24 cellular contexts compared by ENCODE assay signal in the genomic region with DNA sequence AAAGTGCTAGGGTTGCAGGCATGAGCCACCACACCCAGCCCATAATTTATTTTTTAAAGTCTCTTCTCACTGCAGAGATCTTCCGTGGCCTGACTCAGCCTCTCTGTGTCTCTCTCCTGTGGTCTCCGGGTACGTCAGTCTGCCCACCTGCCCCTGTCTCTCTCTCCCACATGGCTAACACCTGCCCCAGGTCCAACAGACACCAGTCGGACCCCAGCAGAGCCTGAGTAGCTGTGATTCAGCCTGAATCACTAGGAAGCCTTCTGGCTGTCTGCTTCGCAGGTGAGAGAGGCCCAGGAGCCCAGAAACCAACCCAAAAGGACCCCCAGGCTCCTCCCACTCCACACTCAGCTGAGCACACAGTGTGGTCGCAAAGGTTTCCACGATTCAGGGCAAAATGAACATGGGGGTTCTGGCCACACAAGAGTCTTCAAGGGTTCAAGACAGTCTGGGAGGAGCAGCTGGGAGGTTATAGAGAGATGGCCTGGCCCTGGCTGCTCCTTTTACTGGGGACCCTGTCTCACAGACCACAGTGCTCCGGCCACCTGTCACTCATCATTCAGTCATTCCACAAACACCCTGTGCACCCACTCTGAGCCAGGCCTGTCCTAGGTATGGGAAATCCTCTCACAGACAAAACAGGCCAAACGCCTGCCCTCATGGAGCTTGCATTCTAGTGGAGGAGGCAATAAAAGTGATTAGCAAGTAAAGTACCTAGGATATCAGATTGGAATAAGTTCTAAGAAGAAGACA. TPM values are rescaled to one million over a fixed set of nuclear protein-coding genes. Genes with fewer than 3 reads are reported as not detected.
DNase-seq lines count a peak whose midpoint lies in the region; ATAC-seq, FAIRE-seq and TF ChIP-seq lines count a peak whose summit lies in the region.
"Had no signal": no experiment of that assay in that cellular context is flagged by ENCODE, and none has a peak within 500 bp of the region (broad histone marks: within the 10 kb centered on the region; RNA-seq: fewer than 3 reads in every experiment).

No MANE protein-coding gene starts in this region.

- intact Hi-C loops in esophagus muscularis mucosa (cut with DNase I): no loop called here
- intact Hi-C loops in activated T-helper 1 cell treated with anti-CD3 and anti-CD28 coated beads, Interleukin-12 subunit alpha, Interleukin-12 subunit beta, Interleukin-2, Interleukin-4 antibody, amounts not matched to agents 30 ng/mL and 10 ng/mL and 1 ng/mL, durations not matched to agents 14 hours and 24 hours and 36 hours (cut with micrococcal nuclease): no loop called here

- FAIRE-seq in astrocyte (lab: Jason Lieb, UNC): no peak
- FAIRE-seq: GM12878, GM19239, H54, HTR-8/SVneo had no signal

- H3K27ac Mint-ChIP-seq in astrocyte (ENCODE audit: unreplicated experiment): no peak overlapping the region
- no peak overlapping the region for H3K27ac Mint-ChIP-seq in activated T-helper 1 cell treated with anti-CD3 and anti-CD28 coated beads, Interleukin-12 subunit alpha, Interleukin-12 subunit beta, Interleukin-2, Interleukin-4 antibody, amounts not matched to agents 30 ng/mL and 10 ng/mL and 1 ng/mL, durations not matched to agents 14 hours and 24 hours and 36 hours
- H3K27ac Mint-ChIP-seq: CD4-positive, alpha-beta memory T cell; HFFc6 had no signal

- H3K36me3 Mint-ChIP-seq in astrocyte (ENCODE audit: low read depth, unreplicated experiment): peaks cover 2% of the 10 kb centered on the region
- no peaks in the 10 kb centered on the region for H3K36me3 Mint-ChIP-seq in activated T-helper 1 cell treated with anti-CD3 and anti-CD28 coated beads, Interleukin-12 subunit alpha, Interleukin-12 subunit beta, Interleukin-2, Interleukin-4 antibody, amounts not matched to agents 30 ng/mL and 10 ng/mL and 1 ng/mL, durations not matched to agents 14 hours and 24 hours and 36 hours (ENCODE audit: low read depth)
- H3K36me3 Mint-ChIP-seq: CD4-positive, alpha-beta memory T cell had no signal

- H3K79me2 ChIP-seq in astrocyte (ENCODE audit: insufficient read depth, low read length): no peaks in the 10 kb centered on the region

- peaks cover 33% of the 10 kb centered on the region for H3K27me3 Mint-ChIP-seq in astrocyte (ENCODE audit: low read depth, unreplicated experiment)
- H3K27me3 Mint-ChIP-seq in activated T-helper 1 cell treated with anti-CD3 and anti-CD28 coated beads, Interleukin-12 subunit alpha, Interleukin-12 subunit beta, Interleukin-2, Interleukin-4 antibody, amounts not matched to agents 30 ng/mL and 10 ng/mL and 1 ng/mL, durations not matched to agents 14 hours and 24 hours and 36 hours (ENCODE audit: insufficient read depth): peaks cover 1% of the 10 kb centered on the region

- no peak for ATAC-seq in HG02588 (IDR thresholded peaks at IDR 0.05; ENCODE audit: unreplicated experiment)
- ATAC-seq: GM12878, HCT116 had no signal

- H3K4me2 ChIP-seq in astrocyte (ENCODE audit: low read length): no peak overlapping the region
- H3K4me2 ChIP-seq: BLaER1 had no signal

- no peak for TF ChIP-seq CTCF in astrocyte (IDR thresholded peaks at IDR 0.05; ENCODE audit: insufficient read depth, low read depth, low read length)
- TF ChIP-seq CTCF in esophagus muscularis mucosa (IDR thresholded peaks at IDR 0.05): no peak
- no peak for TF ChIP-seq CTCF in GM13976 (IDR thresholded peaks at IDR 0.05; ENCODE audit: borderline replicate concordance, control extremely low read depth, extremely low read depth, insufficient read depth, missing control alignments)
- TF ChIP-seq CTCF in foreskin fibroblast (IDR thresholded peaks at IDR 0.05; ENCODE audit: low read depth, low read length): no peak

- TF ChIP-seq POLR2A in esophagus muscularis mucosa (IDR thresholded peaks at IDR 0.05; ENCODE audit: low read depth): no peak

- peaks cover 9% of the 10 kb centered on the region for H3K27me3 ChIP-seq in astrocyte (ENCODE audit: insufficient read depth, low read length)
- H3K27me3 ChIP-seq in esophagus muscularis mucosa: peaks cover 0 to 5% (median 0%) of the 10 kb centered on the region in 4 donors
- H3K27me3 ChIP-seq: BLaER1 had no signal

- peak overlapping the region; percentile 2 for H3K4me3 Mint-ChIP-seq in astrocyte (ENCODE audit: unreplicated experiment)
- no peak overlapping the region for H3K4me3 Mint-ChIP-seq in activated T-helper 1 cell treated with anti-CD3 and anti-CD28 coated beads, Interleukin-12 subunit alpha, Interleukin-12 subunit beta, Interleukin-2, Interleukin-4 antibody, amounts not matched to agents 30 ng/mL and 10 ng/mL and 1 ng/mL, durations not matched to agents 14 hours and 24 hours and 36 hours
- H3K4me3 Mint-ChIP-seq: CD4-positive, alpha-beta memory T cell; HFFc6 had no signal

- H3K4me3 ChIP-seq in astrocyte (ENCODE audit: insufficient read depth, low read depth, low read length) (no peak overlapping the region), esophagus muscularis mucosa (no peak overlapping the region), foreskin fibroblast (ENCODE audit: low read depth in 1 of 2, low read length in 2 of 2) (no peak overlapping the region)
- H3K4me3 ChIP-seq: BLaER1, GM12878, GM23248 had no signal

- no peak overlapping the region for H2AFZ ChIP-seq in astrocyte (ENCODE audit: low read depth, low read length)
- H2AFZ ChIP-seq: GM23248 had no signal

- H3K9ac ChIP-seq in astrocyte (ENCODE audit: low read length): no peak overlapping the region
- H3K9ac ChIP-seq: BLaER1, GM23248 had no signal

- H3K27ac ChIP-seq in astrocyte (ENCODE audit: low read depth, low read length) (no peak overlapping the region), esophagus muscularis mucosa (replicated peaks in 1 of 4) (no peak overlapping the region)
- H3K27ac ChIP-seq: BLaER1, GM23248 had no signal

- 81% methylated on average over 6 of the region's 9 CpGs for WGBS in esophagus muscularis mucosa

- H3K4me1 ChIP-seq in astrocyte (ENCODE audit: insufficient read depth, low read length) (peaks cover 10% of the 10 kb centered on the region), esophagus muscularis mucosa (no peaks in the 10 kb centered on the region)

- no peaks in the 10 kb centered on the region for H4K20me1 ChIP-seq in astrocyte (ENCODE audit: insufficient read depth, low read length)
- H4K20me1 ChIP-seq: BLaER1 had no signal

- H3K9me3 ChIP-seq in astrocyte (ENCODE audit: insufficient read depth, low read depth, low read length) (no peaks in the 10 kb centered on the region), esophagus muscularis mucosa (no peaks in the 10 kb centered on the region)
- H3K9me3 ChIP-seq: BLaER1 had no signal

- peak; percentile 28 for DNase-seq in Daoy (ENCODE audit: low read depth)
- no peak for DNase-seq in astrocyte (ENCODE audit: low read depth)
- peak; percentile 88 for DNase-seq in esophagus muscularis mucosa (ENCODE audit: extremely low spot score)
- peak; percentile 59 for DNase-seq in mesenteric fat pad (ENCODE audit: low spot score)
- DNase-seq in GM13976 (ENCODE audit: low spot score): no peak
- DNase-seq in activated T-helper 1 cell treated with anti-CD3 and anti-CD28 coated beads, Interleukin-12 subunit alpha, Interleukin-12 subunit beta, Interleukin-2, Interleukin-4 antibody, amounts not matched to agents 30 ng/mL and 10 ng/mL and 1 ng/mL, durations not matched to agents 14 hours and 24 hours and 36 hours (ENCODE audit: low spot score): no peak
- no peak for DNase-seq in foreskin fibroblast
- DNase-seq: 8988T; Calu3; CD4-positive, alpha-beta memory T cell; DMS79 treated with DMSO at 0.1 percent for 48 hours; EL; GM23248; HFFc6; IMR-90 had no signal

- H3K36me3 ChIP-seq in astrocyte (ENCODE audit: insufficient read depth, low read length) (no peaks in the 10 kb centered on the region), esophagus muscularis mucosa (no peaks in the 10 kb centered on the region)
- H3K36me3 ChIP-seq: BLaER1 had no signal

- in situ Hi-C loops in GM13976 (cut with MboI; ENCODE audit: low sequenced_read_pairs, unreplicated experiment): no loop called here

- H3K9me3 Mint-ChIP-seq in astrocyte (ENCODE audit: unreplicated experiment): peaks cover 2% of the 10 kb centered on the region
- no peaks in the 10 kb centered on the region for H3K9me3 Mint-ChIP-seq in activated T-helper 1 cell treated with anti-CD3 and anti-CD28 coated beads, Interleukin-12 subunit alpha, Interleukin-12 subunit beta, Interleukin-2, Interleukin-4 antibody, amounts not matched to agents 30 ng/mL and 10 ng/mL and 1 ng/mL, durations not matched to agents 14 hours and 24 hours and 36 hours
- H3K9me3 Mint-ChIP-seq: HFFc6 had no signal

- TF ChIP-seq EP300 in esophagus muscularis mucosa (IDR thresholded peaks at IDR 0.05): no peak

- H3K4me1 Mint-ChIP-seq in astrocyte (ENCODE audit: low read depth, unreplicated experiment): peaks cover 27% of the 10 kb centered on the region
- H3K4me1 Mint-ChIP-seq in activated T-helper 1 cell treated with anti-CD3 and anti-CD28 coated beads, Interleukin-12 subunit alpha, Interleukin-12 subunit beta, Interleukin-2, Interleukin-4 antibody, amounts not matched to agents 30 ng/mL and 10 ng/mL and 1 ng/mL, durations not matched to agents 14 hours and 24 hours and 36 hours (ENCODE audit: low read depth): no peaks in the 10 kb centered on the region
- H3K4me1 Mint-ChIP-seq: CD4-positive, alpha-beta memory T cell had no signal

RNA-seq across cellular contexts. Expression of gene RUFY4, which starts 8.6 kb away (rescaled TPM):
- total RNA-seq in Daoy (2014; rRNA removed; shearing (Covaris generic)): not detected in 2 replicates
- not detected in 2 replicates for total RNA-seq in astrocyte
- total RNA-seq in esophagus muscularis mucosa: under 1 TPM in 1 of 4 donors, not detected in 3; 0.11 TPM
- total RNA-seq in mesenteric fat pad: 0.42 TPM
- total RNA-seq in activated T-helper 1 cell treated with anti-CD3 and anti-CD28 coated beads, Interleukin-12 subunit alpha, Interleukin-12 subunit beta, Interleukin-2, Interleukin-4 antibody, amounts not matched to agents 30 ng/mL and 10 ng/mL and 1 ng/mL, durations not matched to agents 14 hours and 24 hours and 36 hours: 0.64 and 0.67 TPM in 2 replicates
- total RNA-seq: G401, GM23248, HFFc6, IMR-90 had no signal

RNA-seq across cellular contexts. Expression of gene CXCR2, which starts 48.2 kb away (rescaled TPM):
- total RNA-seq in Daoy (2014; rRNA removed; shearing (Covaris generic)): not detected in 2 replicates
- 0.07 TPM in 1 of 2 replicates, not detected in the other for total RNA-seq in astrocyte
- 1 to 10 TPM in 1 of 4 donors, under 1 TPM in 2, not detected in 1; 0.11 to 2.8 (median 0.42) TPM for total RNA-seq in esophagus muscularis mucosa
- total RNA-seq in mesenteric fat pad: 9.9 TPM
- total RNA-seq in activated T-helper 1 cell treated with anti-CD3 and anti-CD28 coated beads, Interleukin-12 subunit alpha, Interleukin-12 subunit beta, Interleukin-2, Interleukin-4 antibody, amounts not matched to agents 30 ng/mL and 10 ng/mL and 1 ng/mL, durations not matched to agents 14 hours and 24 hours and 36 hours: not detected in 2 replicates
- total RNA-seq: A673; Calu3; CD4-positive, alpha-beta memory T cell; G401; GM23248; HFFc6; IMR-90 had no signal

Comparison
In these comparisons a context has a peak if more than half of its experiments do, and no peak if none do; other contexts are left out.
1. DNase-seq: peak in Daoy (single experiment), esophagus muscularis mucosa (single experiment) and mesenteric fat pad (single experiment); none in astrocyte (single experiment), GM13976 (single experiment), activated T-helper 1 cell treated with anti-CD3 and anti-CD28 coated beads, Interleukin-12 subunit alpha, Interleukin-12 subunit beta, Interleukin-2, Interleukin-4 antibody, amounts not matched to agents 30 ng/mL and 10 ng/mL and 1 ng/mL, durations not matched to agents 14 hours and 24 hours and 36 hours (single experiment) and foreskin fibroblast (0 of 2).